ENCODE assay signal across 18 cellular contexts in genomic region chr5:112933651-112934365, GRCh38.
DNase-seq lines count a peak whose midpoint lies in the region; ATAC-seq lines count a peak whose summit lies in the region.
"Had no signal": no experiment of that assay in that cellular context is flagged by ENCODE, and none has a peak within 500 bp of the region (broad histone marks: within the 10 kb centered on the region; RNA-seq: fewer than 3 reads in every experiment).

No MANE protein-coding gene starts in this region.

- in situ Hi-C loops in ACHN (cut with HindIII; ENCODE audit: low pct_ligation_motif_present, low pct_unique_long_range_greater_than_20kb, low sequenced_read_pairs), result no loop called here

- no peak for ATAC-seq in HG03280 (IDR thresholded peaks at IDR 0.05; ENCODE audit: unreplicated experiment)
- ATAC-seq: body of pancreas, heart left ventricle, left colon, psoas muscle, upper lobe of right lung had no signal

- peak; percentile 35 for DNase-seq in AG08396 (ENCODE audit: low spot score)
- peak; percentile 78 for DNase-seq in HCEC 1CT
- DNase-seq in astrocyte of the hippocampus (ENCODE audit: low read depth, low spot score), result peak; percentile 21
- DNase-seq in hepatic stellate cell (ENCODE audit: low spot score), result peak; percentile 49
- no peak for DNase-seq in effector CD8-positive, alpha-beta T cell (lab: John Stamatoyannopoulos, UW)
- no peak for DNase-seq in ACHN
- DNase-seq in DMS79 (lab: John Stamatoyannopoulos, UW), result no peak
- DNase-seq: activated CD4-positive, alpha-beta T cell treated with anti-CD3 and anti-CD28 coated beads for 4 hours; body of pancreas; CD4-positive, alpha-beta T cell; heart left ventricle; left colon; NCI-H146; NCI-H510A; psoas muscle; stimulated activated CD8-positive, alpha-beta memory T cell treated with anti-CD3 and anti-CD28 coated beads, Interleukin-4, amount 100 ng/mL, for 48 hours; upper lobe of right lung had no signal

Comparison
In these comparisons a context has a peak if more than half of its experiments do, and no peak if none do; other contexts are left out.
1. DNase-seq: peak in AG08396 (single experiment), HCEC 1CT (single experiment), astrocyte of the hippocampus (single experiment) and hepatic stellate cell (single experiment); none in effector CD8-positive, alpha-beta T cell (single experiment), ACHN (single experiment) and DMS79 (single experiment).